31 cellular contexts compared by ENCODE assay signal in the genomic region with DNA sequence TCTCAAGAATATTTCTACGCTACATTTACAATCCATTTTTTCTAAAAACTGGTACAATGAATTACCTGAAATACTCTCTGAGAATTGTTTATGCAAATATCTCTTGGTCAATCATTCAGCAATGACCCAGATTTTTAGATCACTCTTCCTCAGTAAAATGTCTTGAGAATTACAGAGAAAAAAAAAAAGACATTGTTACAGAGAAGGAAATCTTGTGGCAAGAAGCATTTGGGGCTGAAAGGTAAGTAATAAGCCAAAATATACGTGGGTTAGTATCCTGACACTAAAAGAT.
"Had no signal": no experiment of that assay in that cellular context is flagged by ENCODE, and none has a peak within 500 bp of the region (broad histone marks: within the 10 kb centered on the region; RNA-seq: fewer than 3 reads in every experiment).

No MANE protein-coding gene starts in this region.

- H3K36me3 Mint-ChIP-seq: activated CD4-positive, alpha-beta memory T cell treated with anti-CD3 and anti-CD28 coated beads for 36 hours; activated CD8-positive, alpha-beta memory T cell treated with anti-CD3 and anti-CD28 coated beads, Interleukin-2, amount 10 ng/mL, durations not matched to agents 7 days and 5 days; activated naive CD4-positive, alpha-beta T cell treated with anti-CD3 and anti-CD28 coated beads, Interleukin-2, amount 50 U/mL, for 24 hours; activated naive CD8-positive, alpha-beta T cell treated with anti-CD3 and anti-CD28 coated beads for 36 hours had no signal

- H3K4me1 Mint-ChIP-seq: activated CD4-positive, alpha-beta T cell treated with anti-CD3 and anti-CD28 coated beads for 36 hours; activated CD4-positive, alpha-beta T cell treated with anti-CD3 and anti-CD28 coated beads, Interleukin-2, amount 10 ng/mL, durations not matched to agents 24 days and 14 days; activated CD8-positive, alpha-beta memory T cell treated with anti-CD3 and anti-CD28 coated beads, Interleukin-2, amount 10 ng/mL, durations not matched to agents 7 days and 5 days; activated naive CD4-positive, alpha-beta T cell treated with anti-CD3 and anti-CD28 coated beads, Interleukin-2, amount 50 U/mL, for 24 hours; activated naive CD8-positive, alpha-beta T cell treated with anti-CD3 and anti-CD28 coated beads for 36 hours; activated naive CD8-positive, alpha-beta T cell treated with anti-CD3 and anti-CD28 coated beads, Interleukin-2, amount 50 U/mL, for 24 hours had no signal

- ATAC-seq: activated CD4-positive, alpha-beta T cell treated with anti-CD3 and anti-CD28 coated beads for 36 hours; activated CD8-positive, alpha-beta memory T cell treated with anti-CD3 and anti-CD28 coated beads, Interleukin-2, amount 10 ng/mL, durations not matched to agents 7 days and 5 days; activated CD8-positive, alpha-beta T cell treated with anti-CD3 and anti-CD28 coated beads, Interleukin-2, amount 10 ng/mL, durations not matched to agents 7 days and 5 days; activated naive CD8-positive, alpha-beta T cell treated with anti-CD3 and anti-CD28 coated beads, Interleukin-2, amount 50 U/mL, for 24 hours; body of pancreas; effector memory CD8-positive, alpha-beta T cell; foreskin keratinocyte; gastrocnemius medialis; heart left ventricle had no signal

- H3K27ac Mint-ChIP-seq: activated CD4-positive, alpha-beta memory T cell treated with anti-CD3 and anti-CD28 coated beads for 36 hours; activated CD4-positive, alpha-beta T cell treated with anti-CD3 and anti-CD28 coated beads for 36 hours; activated CD4-positive, alpha-beta T cell treated with anti-CD3 and anti-CD28 coated beads, Interleukin-2, amount 10 ng/mL, durations not matched to agents 24 days and 14 days; activated CD8-positive, alpha-beta memory T cell treated with anti-CD3 and anti-CD28 coated beads, Interleukin-2, amount 10 ng/mL, durations not matched to agents 7 days and 5 days; activated CD8-positive, alpha-beta T cell treated with anti-CD3 and anti-CD28 coated beads, Interleukin-2, amount 10 ng/mL, durations not matched to agents 7 days and 5 days; activated naive CD4-positive, alpha-beta T cell treated with anti-CD3 and anti-CD28 coated beads for 36 hours; activated naive CD4-positive, alpha-beta T cell treated with anti-CD3 and anti-CD28 coated beads, Interleukin-2, amount 50 U/mL, for 24 hours; activated naive CD8-positive, alpha-beta T cell treated with anti-CD3 and anti-CD28 coated beads for 36 hours; activated naive CD8-positive, alpha-beta T cell treated with anti-CD3 and anti-CD28 coated beads, Interleukin-2, amount 50 U/mL, for 24 hours; activated T-helper 1 cell treated with anti-CD3 and anti-CD28 coated beads, Interleukin-12 subunit alpha, Interleukin-12 subunit beta, Interleukin-2, Interleukin-4 antibody, amounts not matched to agents 30 ng/mL and 10 ng/mL and 1 ng/mL, durations not matched to agents 14 hours and 24 hours and 36 hours; activated T-helper 2 cell treated with anti-CD3 and anti-CD28 coated beads, Interferon-gamma antibody, Interleukin-2, Interleukin-4, amounts not matched to agents 10 μg/mL and 5 μg/mL and 100 μg/mL, durations not matched to agents 14 hours and 24 hours and 36 hours; effector memory CD8-positive, alpha-beta T cell had no signal

- H3K9me3 Mint-ChIP-seq: activated CD4-positive, alpha-beta memory T cell treated with anti-CD3 and anti-CD28 coated beads for 36 hours; activated CD4-positive, alpha-beta T cell treated with anti-CD3 and anti-CD28 coated beads, Interleukin-2, amount 10 ng/mL, durations not matched to agents 24 days and 14 days; activated naive CD4-positive, alpha-beta T cell treated with anti-CD3 and anti-CD28 coated beads for 36 hours; activated naive CD4-positive, alpha-beta T cell treated with anti-CD3 and anti-CD28 coated beads, Interleukin-2, amount 50 U/mL, for 24 hours; activated naive CD8-positive, alpha-beta T cell treated with anti-CD3 and anti-CD28 coated beads for 36 hours; activated naive CD8-positive, alpha-beta T cell treated with anti-CD3 and anti-CD28 coated beads, Interleukin-2, amount 50 U/mL, for 24 hours; activated T-helper 1 cell treated with anti-CD3 and anti-CD28 coated beads, Interleukin-12 subunit alpha, Interleukin-12 subunit beta, Interleukin-2, Interleukin-4 antibody, amounts not matched to agents 30 ng/mL and 10 ng/mL and 1 ng/mL, durations not matched to agents 14 hours and 24 hours and 36 hours; activated T-helper 2 cell treated with anti-CD3 and anti-CD28 coated beads, Interferon-gamma antibody, Interleukin-2, Interleukin-4, amounts not matched to agents 10 μg/mL and 5 μg/mL and 100 μg/mL, durations not matched to agents 14 hours and 24 hours and 36 hours; effector memory CD8-positive, alpha-beta T cell had no signal

- H3K27me3 Mint-ChIP-seq: activated CD4-positive, alpha-beta T cell treated with anti-CD3 and anti-CD28 coated beads, Interleukin-2, amount 10 ng/mL, durations not matched to agents 24 days and 14 days; activated naive CD4-positive, alpha-beta T cell treated with anti-CD3 and anti-CD28 coated beads, Interleukin-2, amount 50 U/mL, for 24 hours had no signal

- H3K4me3 Mint-ChIP-seq: activated CD4-positive, alpha-beta memory T cell treated with anti-CD3 and anti-CD28 coated beads for 36 hours; activated CD4-positive, alpha-beta T cell treated with anti-CD3 and anti-CD28 coated beads for 36 hours; activated CD4-positive, alpha-beta T cell treated with anti-CD3 and anti-CD28 coated beads, Interleukin-2, amount 10 ng/mL, durations not matched to agents 24 days and 14 days; activated CD8-positive, alpha-beta memory T cell treated with anti-CD3 and anti-CD28 coated beads, Interleukin-2, amount 10 ng/mL, durations not matched to agents 7 days and 5 days; activated CD8-positive, alpha-beta T cell treated with anti-CD3 and anti-CD28 coated beads, Interleukin-2, amount 10 ng/mL, durations not matched to agents 7 days and 5 days; activated naive CD4-positive, alpha-beta T cell treated with anti-CD3 and anti-CD28 coated beads for 36 hours; activated naive CD4-positive, alpha-beta T cell treated with anti-CD3 and anti-CD28 coated beads, Interleukin-2, amount 50 U/mL, for 24 hours; activated naive CD8-positive, alpha-beta T cell treated with anti-CD3 and anti-CD28 coated beads for 36 hours; activated naive CD8-positive, alpha-beta T cell treated with anti-CD3 and anti-CD28 coated beads, Interleukin-2, amount 50 U/mL, for 24 hours; activated T-helper 1 cell treated with anti-CD3 and anti-CD28 coated beads, Interleukin-12 subunit alpha, Interleukin-12 subunit beta, Interleukin-2, Interleukin-4 antibody, amounts not matched to agents 30 ng/mL and 10 ng/mL and 1 ng/mL, durations not matched to agents 14 hours and 24 hours and 36 hours; effector memory CD8-positive, alpha-beta T cell had no signal

- DNase-seq: activated CD4-positive, alpha-beta memory T cell treated with anti-CD3 and anti-CD28 coated beads for 36 hours; activated CD4-positive, alpha-beta T cell treated with anti-CD3 and anti-CD28 coated beads for 36 hours; activated CD4-positive, alpha-beta T cell treated with anti-CD3 and anti-CD28 coated beads, Interleukin-2, amount 10 ng/mL, durations not matched to agents 24 days and 14 days; activated CD4-positive, CD25-positive, alpha-beta regulatory T cell; activated CD4-positive, CD25-positive, alpha-beta regulatory T cell treated with anti-CD3 and anti-CD28 coated beads, Interleukin-2, amount 50 U/mL, for 72 hours; activated CD8-positive, alpha-beta memory T cell treated with anti-CD3 and anti-CD28 coated beads, Interleukin-2, amount 10 ng/mL, durations not matched to agents 7 days and 5 days; activated CD8-positive, alpha-beta memory T cell treated with anti-CD3 and anti-CD28 coated beads, Interleukin-2, amount 50 U/mL, for 4 hours; activated CD8-positive, alpha-beta T cell treated with anti-CD3 and anti-CD28 coated beads, Interleukin-2, amount 10 ng/mL, durations not matched to agents 7 days and 5 days; activated effector memory CD4-positive, alpha-beta T cell treated with anti-CD3 and anti-CD28 coated beads, Interleukin-2, amount 50 U/mL, for 16 hours; activated naive CD4-positive, alpha-beta T cell treated with anti-CD3 and anti-CD28 coated beads for 36 hours; activated naive CD8-positive, alpha-beta T cell treated with anti-CD3 and anti-CD28 coated beads for 36 hours; activated naive CD8-positive, alpha-beta T cell treated with anti-CD3 and anti-CD28 coated beads, Interleukin-2, amount 50 U/mL, for 24 hours; activated T-cell treated with anti-CD3 and anti-CD28 coated beads, Interleukin-2, amount 50 U/mL, for 1 hour; activated T-cell treated with anti-CD3 and anti-CD28 coated beads, Interleukin-2, amount 50 U/mL, for 48 hours; adrenal gland; amygdala; aorta; body of pancreas; caudate nucleus; cortex of kidney; dermis blood vessel endothelial cell; effector CD4-positive, alpha-beta T cell; effector memory CD8-positive, alpha-beta T cell; erythroblast; foreskin keratinocyte; gastrocnemius medialis; glutamatergic neuron; heart left ventricle had no signal
